In the genomic region with DNA sequence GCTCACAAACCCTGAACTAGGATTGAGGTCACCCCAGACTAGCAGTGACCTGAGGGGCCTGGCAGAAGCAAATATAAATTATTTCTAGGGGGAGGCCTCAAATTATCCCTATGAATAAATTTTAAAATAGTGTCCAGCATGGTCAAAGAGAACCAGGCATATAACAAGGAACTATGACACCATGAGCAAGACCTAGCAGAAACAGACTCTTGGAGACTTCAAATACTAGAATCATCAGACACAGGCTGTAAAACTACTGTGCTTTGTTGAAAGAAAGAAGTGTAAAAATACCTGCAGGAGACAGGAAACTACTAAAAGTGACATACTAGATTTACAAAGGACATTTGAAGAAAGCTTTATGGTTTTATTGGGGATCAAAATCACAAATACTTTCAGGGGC, we compare ENCODE assay signal across 23 cellular contexts. TPM values are rescaled to one million over a fixed set of nuclear protein-coding genes. Genes with fewer than 3 reads are reported as not detected.
DNase-seq lines count a peak whose midpoint lies in the region; ATAC-seq and TF ChIP-seq lines count a peak whose summit lies in the region.
"Had no signal": no experiment of that assay in that cellular context is flagged by ENCODE, and none has a peak within 500 bp of the region (broad histone marks: within the 10 kb centered on the region; RNA-seq: fewer than 3 reads in every experiment).

No MANE protein-coding gene starts in this region.

- DNase-seq in DND-41 (no peak), NAMALWA (ENCODE audit: low spot score) (peak; percentile 64), type B pancreatic cell (ENCODE audit: extremely low spot score, unreplicated experiment) (no peak), islet precursor cell (no peak), anterior cingulate cortex (lab: John Stamatoyannopoulos, UW) (no peak), heart right ventricle (no peak)
- DNase-seq: AML-193; CD8-positive, alpha-beta memory T cell; DMS79 treated with DMSO at 0.1 percent for 48 hours; GM23248; HFFc6; NCI-H1092; NCI-H1417 treated with DMSO at 0.1 percent for 48 hours; NCI-H1694 treated with DMSO at 0.1 percent for 48 hours; NCI-H2081; NCI-H226; NCI-H510A; SJCRH30 had no signal

- peaks cover 4% of the 10 kb centered on the region; the same call in 1 of the 2 replicates for H4K20me1 ChIP-seq in DND-41 (ENCODE audit: insufficient read depth, low read length)

- H3K4me3 ChIP-seq in DND-41 (ENCODE audit: low read depth in 1 of 2, low read length in 2 of 2) (no peak overlapping the region), heart right ventricle (no peak overlapping the region)
- H3K4me3 ChIP-seq: A549, GM23248, SJCRH30 had no signal

- H3K4me1 ChIP-seq in DND-41 (ENCODE audit: insufficient read depth, low read length) (peaks cover 54% of the 10 kb centered on the region), heart right ventricle (peaks cover 0 to 19% (median 12%) of the 10 kb centered on the region in 9 donors)
- H3K4me1 ChIP-seq: SJCRH30 had no signal

- H3K4me1 Mint-ChIP-seq in brain (peaks cover 12% of the 10 kb centered on the region), type B pancreatic cell (ENCODE audit: unreplicated experiment) (peaks cover 10% of the 10 kb centered on the region)

- H3K27me3 Mint-ChIP-seq in brain = peaks cover 10% of the 10 kb centered on the region
- peaks cover 7% of the 10 kb centered on the region for H3K27me3 Mint-ChIP-seq in type B pancreatic cell

- no peaks in the 10 kb centered on the region; the same call in 1 of the 2 replicates for H3K36me3 ChIP-seq in DND-41 (ENCODE audit: insufficient read depth, low read length)
- no peaks in the 10 kb centered on the region for H3K36me3 ChIP-seq in heart right ventricle
- H3K36me3 ChIP-seq: SJCRH30 had no signal

- no peaks in the 10 kb centered on the region for H3K27me3 ChIP-seq in DND-41 (ENCODE audit: insufficient read depth, low read length, poor library complexity)
- H3K27me3 ChIP-seq in heart right ventricle = peaks cover 0 to 24% (median 0%) of the 10 kb centered on the region in 7 donors
- H3K27me3 ChIP-seq: SJCRH30 had no signal

- H3K27ac ChIP-seq in DND-41 (ENCODE audit: low read length) (peak overlapping the region; percentile 14; the same call in 1 of the 2 replicates), heart right ventricle (no peak overlapping the region)
- H3K27ac ChIP-seq: A549, C4-2B, GM23248, SJCRH30 had no signal

- intact Hi-C loops in heart right ventricle (cut with DNase I) = no loop called here

- ATAC-seq in DND-41 (ENCODE audit: insufficient read depth, low read depth) (no peak), heart right ventricle (no peak)
- ATAC-seq: A549, HepG2, SK-N-SH treated with all-trans-retinoic acid at 6 μM for 48 hours had no signal

- TF ChIP-seq CTCF in DND-41 (IDR thresholded peaks at IDR 0.05; ENCODE audit: borderline replicate concordance, extremely low read depth, low read length, poor library complexity, severe bottlenecking) (no peak), brain (conservative IDR thresholded peaks at IDR 0.05) (no peak), type B pancreatic cell (conservative IDR thresholded peaks at IDR 0.05) (no peak), heart right ventricle (IDR thresholded peaks at IDR 0.05) (no peak)

- H3K9ac ChIP-seq in DND-41 (ENCODE audit: low read depth, low read length) = no peak overlapping the region
- H3K9ac ChIP-seq: GM23248 had no signal

- H3K36me3 Mint-ChIP-seq in brain (peaks cover 10% of the 10 kb centered on the region), type B pancreatic cell (no peaks in the 10 kb centered on the region)

- H3K9me3 Mint-ChIP-seq in brain (peaks cover 16 to 28% (median 22%) of the 10 kb centered on the region in 5 experiments), type B pancreatic cell (peaks cover 3% of the 10 kb centered on the region)

- H3K4me2 ChIP-seq in DND-41 (ENCODE audit: insufficient read depth, low read length) = 0 out of 2 replicates have a peak overlapping the region, but pooled peaks have one; percentile 8
- H3K4me2 ChIP-seq: A549 had no signal

- H3K79me2 ChIP-seq in DND-41 (ENCODE audit: insufficient read depth, low read length) = peaks cover 43% of the 10 kb centered on the region

- H3K27ac Mint-ChIP-seq in brain (peak overlapping the region in 1 of 5 experiments; percentile 49), type B pancreatic cell (no peak overlapping the region)
- H3K27ac Mint-ChIP-seq: CD8-positive, alpha-beta memory T cell; HFFc6 had no signal

- H3K9me3 ChIP-seq in DND-41 (ENCODE audit: insufficient read depth, low read length, severe bottlenecking) = no peaks in the 10 kb centered on the region
- peaks cover 0 to 15% (median 0%) of the 10 kb centered on the region in 11 donors for H3K9me3 ChIP-seq in heart right ventricle
- H3K9me3 ChIP-seq: SJCRH30 had no signal

- H2AFZ ChIP-seq in DND-41 (ENCODE audit: low read depth, low read length) = no peak overlapping the region
- H2AFZ ChIP-seq: GM23248 had no signal

- H3K4me3 Mint-ChIP-seq in brain (peak overlapping the region in 4 of 5 experiments; percentile 7 to 85 (median 36)), type B pancreatic cell (peak overlapping the region; percentile 52)
- H3K4me3 Mint-ChIP-seq: HFFc6 had no signal

RNA-seq across cellular contexts. Expression of gene BCL7A, which starts 3.2 kb away (rescaled TPM):
- polyA plus RNA-seq in brain (ENCODE audit: insufficient read depth, low read depth, low replicate concordance) = 24.1 TPM
- total RNA-seq in type B pancreatic cell (ENCODE audit: low replicate concordance) = 22.2 and 30.9 TPM in 2 replicates
- total RNA-seq in heart right ventricle = 10 to 100 TPM; 13.2 to 25.7 (median 16.2) TPM
- polyA plus RNA-seq in heart right ventricle = 1 to 10 TPM; 3.4 to 4.9 TPM
